ENCODE assay signal across 26 cellular contexts in genomic region chr18:63890226-63890949, GRCh38. TPM values are rescaled to one million over a fixed set of nuclear protein-coding genes. Genes with fewer than 3 reads are reported as not detected.
"Had no signal": no experiment of that assay in that cellular context is flagged by ENCODE, and none has a peak within 500 bp of the region (broad histone marks: within the 10 kb centered on the region; RNA-seq: fewer than 3 reads in every experiment).

No MANE protein-coding gene starts in this region.

- H3K4me1 ChIP-seq: esophagus muscularis mucosa, gastroesophageal sphincter, tibial artery had no signal

- H3K4me3 ChIP-seq: esophagus muscularis mucosa, gastroesophageal sphincter, mucosa of descending colon, tibial artery had no signal

- H3K4me3 Mint-ChIP-seq: activated CD4-positive, alpha-beta T cell treated with anti-CD3 and anti-CD28 coated beads, Interleukin-2, amount 10 ng/mL, durations not matched to agents 7 days and 5 days; activated CD8-positive, alpha-beta T cell treated with anti-CD3 and anti-CD28 coated beads, Interleukin-2, amount 10 ng/mL, durations not matched to agents 7 days and 5 days; activated T-helper 17 cell treated with anti-CD3 and anti-CD28 coated beads, Interleukin-2, amount 50 U/mL, for 72 hours; brain; dendritic cell treated with granulocyte-macrophage colony-stimulating factor and Interleukin-4, amounts not matched to agents 40 ng/mL and 50 ng/mL, for 4 days; stimulated activated naive CD8-positive, alpha-beta T cell treated with anti-CD3 and anti-CD28 coated beads, Interleukin-15, Interleukin-2, amounts not matched to agents 100 ng/mL and 50 ng/mL, for 24 hours; T-cell; T-helper 2 cell treated with Interferon-gamma antibody and Interleukin-4, amounts not matched to agents 5 μg/mL and 100 μg/mL, for 36 hours had no signal

- H3K9me3 Mint-ChIP-seq: activated CD4-positive, alpha-beta T cell treated with anti-CD3 and anti-CD28 coated beads, Interleukin-2, amount 10 ng/mL, durations not matched to agents 7 days and 5 days; activated naive CD4-positive, alpha-beta T cell treated with anti-CD3 and anti-CD28 coated beads, Interleukin-2, amount 50 U/mL, for 72 hours; activated T-helper 17 cell treated with anti-CD3 and anti-CD28 coated beads, Interleukin-2, amount 50 U/mL, for 72 hours; brain; dendritic cell treated with granulocyte-macrophage colony-stimulating factor and Interleukin-4, amounts not matched to agents 40 ng/mL and 50 ng/mL, for 4 days; stimulated activated naive CD8-positive, alpha-beta T cell treated with anti-CD3 and anti-CD28 coated beads, Interleukin-15, Interleukin-2, amounts not matched to agents 100 ng/mL and 50 ng/mL, for 24 hours; T-cell; T-helper 2 cell treated with Interferon-gamma antibody and Interleukin-4, amounts not matched to agents 5 μg/mL and 100 μg/mL, for 36 hours had no signal

- H3K4me1 Mint-ChIP-seq: activated CD4-positive, alpha-beta T cell treated with anti-CD3 and anti-CD28 coated beads, Interleukin-2, amount 10 ng/mL, durations not matched to agents 7 days and 5 days; activated T-helper 17 cell treated with anti-CD3 and anti-CD28 coated beads, Interleukin-2, amount 50 U/mL, for 72 hours; brain; T-cell had no signal

- H3K27me3 ChIP-seq: esophagus muscularis mucosa, gastroesophageal sphincter, tibial artery had no signal

- H3K27ac ChIP-seq: esophagus muscularis mucosa, gastroesophageal sphincter, tibial artery, VCaP had no signal

- DNase-seq: activated CD4-positive, alpha-beta T cell treated with anti-CD3 and anti-CD28 coated beads, Interleukin-2, amount 10 ng/mL, durations not matched to agents 7 days and 5 days; activated CD4-positive, CD25-positive, alpha-beta regulatory T cell treated with anti-CD3 and anti-CD28 coated beads, Interleukin-2, amount 50 U/mL, for 72 hours; activated CD8-positive, alpha-beta T cell treated with anti-CD3 and anti-CD28 coated beads, Interleukin-2, amount 10 ng/mL, durations not matched to agents 7 days and 5 days; activated T-cell treated with anti-CD3 and anti-CD28 coated beads, Interleukin-2, amount 50 U/mL, for 1 hour; aorta; caudate nucleus; effector CD4-positive, alpha-beta T cell; head of caudate nucleus; hypothalamus; left cardiac atrium; occipital lobe; stimulated activated CD4-positive, alpha-beta T cell treated with anti-CD3 and anti-CD28 coated beads, Interleukin-4, amount 100 ng/mL, for 24 hours; T-cell; tibial artery had no signal

- H3K36me3 Mint-ChIP-seq: activated naive CD4-positive, alpha-beta T cell treated with anti-CD3 and anti-CD28 coated beads, Interleukin-2, amount 50 U/mL, for 72 hours; brain; T-cell had no signal

- H3K27me3 Mint-ChIP-seq: dendritic cell treated with granulocyte-macrophage colony-stimulating factor and Interleukin-4, amounts not matched to agents 40 ng/mL and 50 ng/mL, for 4 days had no signal

- H3K36me3 ChIP-seq: esophagus muscularis mucosa, gastroesophageal sphincter, tibial artery had no signal

- H3K27ac Mint-ChIP-seq: activated CD4-positive, alpha-beta T cell treated with anti-CD3 and anti-CD28 coated beads, Interleukin-2, amount 10 ng/mL, durations not matched to agents 7 days and 5 days; activated CD8-positive, alpha-beta T cell treated with anti-CD3 and anti-CD28 coated beads, Interleukin-2, amount 10 ng/mL, durations not matched to agents 7 days and 5 days; activated naive CD4-positive, alpha-beta T cell treated with anti-CD3 and anti-CD28 coated beads, Interleukin-2, amount 50 U/mL, for 72 hours; activated T-helper 17 cell treated with anti-CD3 and anti-CD28 coated beads, Interleukin-2, amount 50 U/mL, for 72 hours; brain; stimulated activated naive CD8-positive, alpha-beta T cell treated with anti-CD3 and anti-CD28 coated beads, Interleukin-15, Interleukin-2, amounts not matched to agents 100 ng/mL and 50 ng/mL, for 24 hours; T-cell; T-helper 2 cell treated with Interferon-gamma antibody and Interleukin-4, amounts not matched to agents 5 μg/mL and 100 μg/mL, for 36 hours had no signal

- H3K9me3 ChIP-seq: esophagus muscularis mucosa, gastroesophageal sphincter, mucosa of descending colon, tibial artery had no signal

RNA-seq across cellular contexts. Expression of gene SERPINB2, which starts 2.9 kb away (rescaled TPM):
- total RNA-seq: activated CD4-positive, alpha-beta T cell treated with anti-CD3 and anti-CD28 coated beads, Interleukin-2, amount 10 ng/mL, durations not matched to agents 7 days and 5 days; activated CD8-positive, alpha-beta T cell treated with anti-CD3 and anti-CD28 coated beads, Interleukin-2, amount 10 ng/mL, durations not matched to agents 7 days and 5 days; activated naive CD4-positive, alpha-beta T cell treated with anti-CD3 and anti-CD28 coated beads, Interleukin-2, amount 50 U/mL, for 72 hours; activated T-helper 17 cell treated with anti-CD3 and anti-CD28 coated beads, Interleukin-2, amount 50 U/mL, for 72 hours; mucosa of descending colon; T-cell had no signal
- polyA plus RNA-seq: neural cell had no signal

RNA-seq across cellular contexts. Expression of gene SERPINB10, which starts 17.4 kb away (rescaled TPM):
- total RNA-seq: activated CD4-positive, alpha-beta T cell treated with anti-CD3 and anti-CD28 coated beads, Interleukin-2, amount 10 ng/mL, durations not matched to agents 7 days and 5 days; activated CD8-positive, alpha-beta T cell treated with anti-CD3 and anti-CD28 coated beads, Interleukin-2, amount 10 ng/mL, durations not matched to agents 7 days and 5 days; activated naive CD4-positive, alpha-beta T cell treated with anti-CD3 and anti-CD28 coated beads, Interleukin-2, amount 50 U/mL, for 72 hours; activated T-helper 17 cell treated with anti-CD3 and anti-CD28 coated beads, Interleukin-2, amount 50 U/mL, for 72 hours; aorta; left cardiac atrium; mucosa of descending colon; occipital lobe; posterior vena cava; T-cell had no signal
- polyA plus RNA-seq: aorta, neural cell had no signal

RNA-seq across cellular contexts. Expression of gene HMSD, which starts 58.7 kb away (rescaled TPM):
- total RNA-seq: esophagus muscularis mucosa, gastroesophageal sphincter, posterior vena cava had no signal
- polyA plus RNA-seq: neural cell had no signal
